Comparison of ENCODE assay signal across 1 cellular context in the genomic region with DNA sequence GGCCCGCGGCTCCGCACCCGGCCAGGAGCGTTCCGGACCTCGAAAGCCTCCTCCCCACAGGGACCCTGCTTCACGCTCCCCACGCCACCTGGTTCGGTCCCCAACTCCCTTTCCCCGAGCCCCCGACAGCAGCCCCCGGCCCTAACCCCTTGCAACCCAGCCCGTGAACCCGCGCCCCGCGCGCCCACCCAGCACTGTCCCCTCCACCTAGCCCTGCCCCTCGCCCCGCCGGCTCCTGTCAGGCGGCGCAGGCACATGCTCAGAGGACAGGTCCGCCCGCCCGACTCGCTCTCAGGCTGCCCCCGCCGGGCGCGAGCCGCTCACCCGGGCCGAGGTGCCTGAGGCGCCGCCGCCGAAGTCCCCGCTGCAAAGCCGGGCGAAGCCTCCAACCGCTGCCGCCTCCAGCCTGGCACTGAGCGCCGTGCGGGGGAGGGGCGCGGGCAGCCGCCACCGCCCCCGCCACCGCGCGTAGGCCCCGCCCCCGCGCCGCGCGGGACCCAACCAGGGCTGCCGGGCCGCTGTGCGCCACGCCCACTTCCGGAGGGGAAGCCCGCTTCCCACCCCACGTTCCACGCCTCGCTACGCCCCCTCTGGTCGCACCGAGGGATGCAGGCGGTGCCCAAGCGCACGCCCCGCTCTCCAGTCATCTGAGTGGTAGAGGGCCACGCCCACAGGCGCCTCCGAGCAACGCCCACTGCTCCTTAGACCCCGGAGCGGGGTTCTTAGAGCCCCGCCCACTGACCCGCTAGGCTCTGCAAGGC.
A peak's percentile ranks its signal among the peaks of the same experiment; 100 is the strongest.
TF ChIP-seq lines count a peak whose summit lies in the region.

A gene (minus strand): TSS at position 414 of the 761 bp plus-strand sequence. CDS start 30,200 bp downstream, outside the sequence.

TF ChIP-seq in SK-N-SH, 30 proteins besides CTCF, POLR2A, EP300 and RAD21 (continued from another document):
- TF ChIP-seq MEF2A (IDR thresholded peaks at IDR 0.05; ENCODE audit: borderline replicate concordance, low read depth), result no peak
- peak; percentile 21; the same call in 1 of the 2 replicates for TF ChIP-seq MXI1 (IDR thresholded peaks at IDR 0.05; ENCODE audit: low read depth, low read length)
- peak; percentile 73 for TF ChIP-seq POLR2AphosphoS5 (IDR thresholded peaks at IDR 0.05; ENCODE audit: low read depth, low read length)
- peak; percentile 31; the same call in 1 of the 2 replicates for TF ChIP-seq NFIC (IDR thresholded peaks at IDR 0.05; ENCODE audit: borderline replicate concordance)
- peak; percentile 59 for TF ChIP-seq ELF1 (IDR thresholded peaks at IDR 0.05)
- TF ChIP-seq RFX5 (IDR thresholded peaks at IDR 0.05; ENCODE audit: low read length), result 0 out of 2 replicates have a peak, but pooled peaks have one; percentile 23
- TF ChIP-seq NRF1 (IDR thresholded peaks at IDR 0.05; ENCODE audit: low read depth, low read length), result peak; percentile 44
- peak; percentile 53; the same call in 1 of the 2 replicates for TF ChIP-seq RCOR1 (IDR thresholded peaks at IDR 0.05; ENCODE audit: low read length)
- TF ChIP-seq SIN3A (IDR thresholded peaks at IDR 0.05; ENCODE audit: borderline replicate concordance, low read depth, low read length), result peak; percentile 34; the same call in 1 of the 2 replicates
- no peak for TF ChIP-seq EZH2phosphoT487 (IDR thresholded peaks at IDR 0.05; ENCODE audit: borderline replicate concordance, low read depth)
- TF ChIP-seq SMC3 (IDR thresholded peaks at IDR 0.05; ENCODE audit: low read depth, low read length), result peak; percentile 43
- TF ChIP-seq TEAD4 (IDR thresholded peaks at IDR 0.05; ENCODE audit: borderline replicate concordance, insufficient read depth), result no peak
- TF ChIP-seq TAF1 (IDR thresholded peaks at IDR 0.05; ENCODE audit: borderline replicate concordance, low read depth, low read length), result peak; percentile 97
- TF ChIP-seq, protein P1, sequence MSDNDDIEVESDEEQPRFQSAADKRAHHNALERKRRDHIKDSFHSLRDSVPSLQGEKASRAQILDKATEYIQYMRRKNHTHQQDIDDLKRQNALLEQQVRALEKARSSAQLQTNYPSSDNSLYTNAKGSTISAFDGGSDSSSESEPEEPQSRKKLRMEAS (IDR thresholded peaks at IDR 0.05; ENCODE audit: low read depth), result peak; percentile 87
- peak; percentile 37 for TF ChIP-seq CHD2 (IDR thresholded peaks at IDR 0.05; ENCODE audit: low read length, partially characterized antibody)
